Comparison of ENCODE assay signal across 14 cellular contexts in genomic region chr14:29709490-29709889, GRCh38.
"Had no signal": no experiment of that assay in that cellular context is flagged by ENCODE, and none has a peak within 500 bp of the region (broad histone marks: within the 10 kb centered on the region; RNA-seq: fewer than 3 reads in every experiment).

No MANE protein-coding gene starts in this region.

- H3K4me1 Mint-ChIP-seq: activated CD4-positive, alpha-beta T cell treated with anti-CD3 and anti-CD28 coated beads for 36 hours; activated naive CD8-positive, alpha-beta T cell treated with anti-CD3 and anti-CD28 coated beads for 36 hours; neural crest cell had no signal

- H3K27me3 Mint-ChIP-seq: activated CD4-positive, alpha-beta T cell treated with anti-CD3 and anti-CD28 coated beads for 36 hours; activated CD8-positive, alpha-beta T cell treated with anti-CD3 and anti-CD28 coated beads for 36 hours had no signal

- H3K27me3 ChIP-seq: pancreas had no signal

- H3K4me1 ChIP-seq: pancreas had no signal

- H3K36me3 ChIP-seq: pancreas, WERI-Rb-1 had no signal

- H3K27ac Mint-ChIP-seq: activated CD4-positive, alpha-beta T cell treated with anti-CD3 and anti-CD28 coated beads for 36 hours; activated CD8-positive, alpha-beta T cell treated with anti-CD3 and anti-CD28 coated beads for 36 hours; activated naive CD8-positive, alpha-beta T cell treated with anti-CD3 and anti-CD28 coated beads for 36 hours; activated T-cell treated with anti-CD3 and anti-CD28 coated beads, Interleukin-2, amount 50 U/mL, for 72 hours had no signal

- H3K9me3 Mint-ChIP-seq: neural crest cell had no signal

- H3K27ac ChIP-seq: coronary artery, pancreas, skin epidermis, WERI-Rb-1 had no signal

- ATAC-seq: activated CD4-positive, alpha-beta T cell treated with anti-CD3 and anti-CD28 coated beads for 36 hours; activated CD8-positive, alpha-beta T cell treated with anti-CD3 and anti-CD28 coated beads for 36 hours; activated T-cell treated with anti-CD3 and anti-CD28 coated beads, Interleukin-2, amount 50 U/mL, for 72 hours had no signal

- H3K4me3 ChIP-seq: coronary artery, pancreas, skin epidermis had no signal

- H3K9me3 ChIP-seq: pancreas had no signal

- H3K4me3 Mint-ChIP-seq: activated CD4-positive, alpha-beta T cell treated with anti-CD3 and anti-CD28 coated beads for 36 hours; activated CD8-positive, alpha-beta T cell treated with anti-CD3 and anti-CD28 coated beads for 36 hours; activated naive CD8-positive, alpha-beta T cell treated with anti-CD3 and anti-CD28 coated beads for 36 hours; activated T-cell treated with anti-CD3 and anti-CD28 coated beads, Interleukin-2, amount 50 U/mL, for 72 hours; neural crest cell had no signal

- H3K36me3 Mint-ChIP-seq: activated naive CD8-positive, alpha-beta T cell treated with anti-CD3 and anti-CD28 coated beads for 36 hours had no signal

- DNase-seq: activated CD4-positive, alpha-beta T cell treated with anti-CD3 and anti-CD28 coated beads for 36 hours; activated CD8-positive, alpha-beta memory T cell treated with anti-CD3 and anti-CD28 coated beads, Interleukin-2, amount 50 U/mL, for 4 hours; activated CD8-positive, alpha-beta T cell treated with anti-CD3 and anti-CD28 coated beads for 36 hours; activated gamma-delta T cell treated with Interleukin-2 at 50 U/mL for 16 hours; activated naive CD8-positive, alpha-beta T cell treated with anti-CD3 and anti-CD28 coated beads for 36 hours; activated T-cell treated with anti-CD3 and anti-CD28 coated beads, Interleukin-2, amount 50 U/mL, for 72 hours; effector CD8-positive, alpha-beta T cell; hypothalamus; kidney glomerular epithelial cell; pancreas; WERI-Rb-1 had no signal
